In the genomic region with DNA sequence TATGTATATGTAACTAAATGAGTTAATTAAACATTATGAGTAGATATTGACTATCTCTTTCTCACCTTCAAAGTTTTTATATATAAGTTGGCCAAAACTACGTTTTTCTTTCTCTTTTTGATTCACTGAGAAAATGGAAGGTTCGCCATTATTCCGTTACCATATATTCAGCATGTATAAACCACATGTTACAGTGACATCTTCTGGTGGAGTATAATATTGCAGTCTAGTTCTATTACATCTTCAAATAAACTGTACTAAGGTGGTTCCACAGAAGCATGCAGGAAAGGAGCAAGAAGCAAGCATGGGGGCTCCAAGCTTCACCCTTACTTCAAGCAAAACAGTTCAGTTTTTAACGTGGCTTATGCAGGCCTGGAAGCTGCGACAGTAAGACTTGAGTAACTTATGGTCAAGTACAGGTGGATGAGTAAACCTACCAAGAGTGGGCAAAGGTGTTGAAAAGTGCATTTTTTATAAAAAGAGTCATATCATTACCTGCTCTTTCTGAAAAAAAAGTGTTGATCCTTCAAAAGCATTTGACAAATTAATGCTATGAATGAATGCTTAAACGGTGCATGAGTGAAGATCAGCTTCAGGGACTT, we compare ENCODE assay signal across 9 cellular contexts.
A peak's percentile ranks its signal among the peaks of the same experiment; 100 is the strongest.
DNase-seq lines count a peak whose midpoint lies in the region; ATAC-seq, FAIRE-seq and TF ChIP-seq lines count a peak whose summit lies in the region.
"Had no signal": no experiment of that assay in that cellular context is flagged by ENCODE, and none has a peak within 500 bp of the region (broad histone marks: within the 10 kb centered on the region; RNA-seq: fewer than 3 reads in every experiment).

No MANE protein-coding gene starts in this region.

- peak; percentile 43 for FAIRE-seq in A549 (lab: Jason Lieb, UNC)

- peaks cover 1% of the 10 kb centered on the region for H3K4me1 Mint-ChIP-seq in activated B cell treated with CpG ODN at 0.5 μM for 24 hours

- 2% methylated on average over 6 of the region's 6 CpGs for WGBS in A549 (ENCODE audit: missing lambda C conversion rate)
- WGBS in heart left ventricle, 4 donors: 17 to 21% (median 19%) methylated on average over 6 of the region's 6 CpGs

- in situ Hi-C loops in gastrocnemius medialis (cut with MboI; ENCODE audit: low sequenced_read_pairs in 4 of 4): loop anchor here in 2 of 4 donors (25.0 kb wide), 2 partner anchors 637 to 1112 kb away; no protein-coding TSS in a partner anchor

- no peak overlapping the region for H3K27ac Mint-ChIP-seq in activated B cell treated with CpG ODN at 0.5 μM for 24 hours

- H3K4me3 ChIP-seq in A549 (no peak overlapping the region), heart left ventricle (no peak overlapping the region), gastrocnemius medialis (peak overlapping the region in 1 of 4 donors; percentile 22)
- H3K4me3 ChIP-seq: HAP-1 had no signal

- no peak overlapping the region for H3K4me3 Mint-ChIP-seq in activated B cell treated with CpG ODN at 0.5 μM for 24 hours

- H3K9me3 ChIP-seq in A549 (no peaks in the 10 kb centered on the region), heart left ventricle (no peaks in the 10 kb centered on the region), gastrocnemius medialis (no peaks in the 10 kb centered on the region)
- H3K9me3 ChIP-seq: HAP-1 had no signal

- DNase-seq in A549 (ENCODE audit: low read depth in 1 of 2, low spot score in 1 of 2): peak; percentile 29 to 76
- peak; percentile 59 for DNase-seq in NCI-H2107 treated with DMSO at 0.1 percent for 48 hours (lab: John Stamatoyannopoulos, UW; ENCODE audit: unreplicated experiment)
- DNase-seq in activated B cell treated with CpG ODN at 0.5 μM for 24 hours: no peak
- no peak for DNase-seq in heart left ventricle
- DNase-seq in gastrocnemius medialis: no peak
- no peak for DNase-seq in NK-92 treated with Interleukin-12 subunit alpha and Interleukin-12 subunit beta, amount 100 ng/mL, for 24 hours (lab: John Stamatoyannopoulos, UW)

- POLR2A ChIA-PET in A549 (lab: Yijun Ruan, JAX): no interaction called here
- POLR2A ChIA-PET in activated B cell treated with CpG ODN at 0.5 μM for 24 hours (lab: Charles Lee): no interaction called here

- H3K27me3 Mint-ChIP-seq in activated B cell treated with CpG ODN at 0.5 μM for 24 hours: peaks cover 17% of the 10 kb centered on the region

- H3K27me3 ChIP-seq in heart left ventricle: no peaks in the 10 kb centered on the region
- H3K27me3 ChIP-seq in gastrocnemius medialis: no peaks in the 10 kb centered on the region

- H3K27ac ChIP-seq in A549 (no peak overlapping the region), heart left ventricle (no peak overlapping the region), gastrocnemius medialis (no peak overlapping the region)

- no peak for TF ChIP-seq POLR2A in A549 (IDR thresholded peaks at IDR 0.05; ENCODE audit: low read length)
- no peak for TF ChIP-seq POLR2A in heart left ventricle (IDR thresholded peaks at IDR 0.05)
- no peak for TF ChIP-seq POLR2A in gastrocnemius medialis (IDR thresholded peaks at IDR 0.05)

- no peaks in the 10 kb centered on the region for H3K9me3 Mint-ChIP-seq in activated B cell treated with CpG ODN at 0.5 μM for 24 hours

- H3K36me3 Mint-ChIP-seq in activated B cell treated with CpG ODN at 0.5 μM for 24 hours (ENCODE audit: low read depth): no peaks in the 10 kb centered on the region

- peak; percentile 75 to 76 for TF ChIP-seq RAD21 in A549 (conservative IDR thresholded peaks at IDR 0.05 in 1 of 2, IDR thresholded peaks at IDR 0.05 in 1 of 2)

- intact Hi-C loops in activated B cell treated with CpG ODN at 0.5 μM for 24 hours (cut with micrococcal nuclease): loop anchor here (1.0 to 5.0 kb wide), 4 partner anchors 27 to 1672 kb away; no protein-coding TSS in a partner anchor
- intact Hi-C loops in heart left ventricle (cut with DNase I): loop anchor here in 4 of 10 donors (2.0 to 10.0 kb wide), 5 partner anchors 1112 to 1675 kb away; no protein-coding TSS in a partner anchor
- intact Hi-C loops in gastrocnemius medialis (cut with DNase I; ENCODE audit: low total_unique reads): loop anchor here (5.0 kb wide), 1 partner anchor 1112 kb away; no protein-coding TSS in a partner anchor

- TF ChIP-seq CTCF in A549 (IDR thresholded peaks at IDR 0.05): peak; percentile 69
- TF ChIP-seq CTCF in GM12872 (IDR thresholded peaks at IDR 0.05; ENCODE audit: insufficient read depth, low read depth, low read length): peak; percentile 56
- TF ChIP-seq CTCF in activated B cell treated with CpG ODN at 0.5 μM for 24 hours (IDR thresholded peaks at IDR 0.05): no peak
- peak; percentile 63 to 84 (median 74) for TF ChIP-seq CTCF in heart left ventricle (IDR thresholded peaks at IDR 0.05)
- peak; percentile 50 to 78 (median 58) for TF ChIP-seq CTCF in gastrocnemius medialis (IDR thresholded peaks at IDR 0.05 in 4 of 5, conservative IDR thresholded peaks at IDR 0.05 in 1 of 5)

- CTCF ChIA-PET in A549 (lab: Yijun Ruan, JAX): interaction anchor here (0.9 to 1.5 kb wide), 5 partner anchors 11 to 81 kb away, joined by 3 to 8 read pairs (median 3); no protein-coding TSS in a partner anchor
- CTCF ChIA-PET in activated B cell treated with CpG ODN at 0.5 μM for 24 hours (lab: Charles Lee): interaction anchor here (0.5 to 1.7 kb wide), 3 partner anchors 1113 to 1791 kb away, joined by 3 to 5 read pairs (median 4); no protein-coding TSS in a partner anchor

- ATAC-seq in A549 (peak; percentile 64 to 89; a peak in 5 of 6 replicates), HG02938 (IDR thresholded peaks at IDR 0.05; ENCODE audit: unreplicated experiment) (peak; percentile 76), activated B cell treated with CpG ODN at 0.5 μM for 24 hours (ENCODE audit: low read depth) (peak; percentile 82), heart left ventricle (peak in 3 of 4 donors; percentile 44 to 67 (median 58)), gastrocnemius medialis (peak; percentile 52 to 78)

- H3K36me3 ChIP-seq in heart left ventricle (no peaks in the 10 kb centered on the region), gastrocnemius medialis (no peaks in the 10 kb centered on the region)
- H3K36me3 ChIP-seq: HAP-1 had no signal

- TF ChIP-seq EP300 in A549 (IDR thresholded peaks at IDR 0.05): no peak

- no peak overlapping the region; the same call in 2 of the 3 replicates for H3K4me2 ChIP-seq in A549

- H3K4me1 ChIP-seq in A549: no peaks in the 10 kb centered on the region
- no peaks in the 10 kb centered on the region for H3K4me1 ChIP-seq in heart left ventricle
- H3K4me1 ChIP-seq in gastrocnemius medialis: no peaks in the 10 kb centered on the region
- H3K4me1 ChIP-seq: HAP-1 had no signal

TF ChIP-seq in A549, 52 proteins besides CTCF, POLR2A, EP300 and RAD21:
- no peak for TF ChIP-seq PHF8 (IDR thresholded peaks at IDR 0.05; ENCODE audit: borderline replicate concordance, low read depth)
- TF ChIP-seq SMC3 (IDR thresholded peaks at IDR 0.05): peak; percentile 56
- no peak for TF ChIP-seq HOXB5 (CRISPR knock-in tag; IDR thresholded peaks at IDR 0.05)

Comparison
In these comparisons a context has a peak if more than half of its experiments do, and no peak if none do; other contexts are left out.
1. DNase-seq: peak in A549 (2 of 2) and NCI-H2107 treated with DMSO at 0.1 percent for 48 hours (single experiment); none in activated B cell treated with CpG ODN at 0.5 μM for 24 hours (single experiment), heart left ventricle (0 of 5), gastrocnemius medialis (0 of 2) and NK-92 treated with Interleukin-12 subunit alpha and Interleukin-12 subunit beta, amount 100 ng/mL, for 24 hours (single experiment).
2. Peak in every context shown above with its lines, with median percentiles within 50 percentile points of each other: ATAC-seq.